Comparison of ENCODE assay signal across 8 cellular contexts in the genomic region with DNA sequence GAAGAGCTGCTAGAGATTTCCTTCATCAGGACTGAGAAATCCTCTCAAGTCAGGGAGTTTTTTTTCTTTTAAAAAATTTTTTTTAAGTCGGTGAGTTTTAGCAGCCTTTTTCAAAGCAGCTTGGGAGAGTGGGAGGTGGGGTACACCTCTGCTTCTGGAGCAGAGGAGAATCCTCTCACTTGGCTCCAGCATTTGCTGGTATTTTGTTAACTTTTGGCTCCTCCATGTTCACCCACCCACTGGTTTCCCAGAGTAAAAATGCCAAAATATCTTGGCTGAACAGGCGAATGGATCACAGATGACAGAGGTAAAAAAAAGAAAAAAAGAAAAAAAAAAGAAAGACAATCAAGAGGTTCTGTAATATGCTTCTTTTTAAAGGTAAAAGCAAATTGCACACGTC.
DNase-seq lines count a peak whose midpoint lies in the region; ATAC-seq and TF ChIP-seq lines count a peak whose summit lies in the region.
"Had no signal": no experiment of that assay in that cellular context is flagged by ENCODE, and none has a peak within 500 bp of the region (broad histone marks: within the 10 kb centered on the region; RNA-seq: fewer than 3 reads in every experiment).

No MANE protein-coding gene starts in this region.

- peak overlapping the region; percentile 77 for H3K9ac ChIP-seq in adipocyte (ENCODE audit: low read length)

- H3K9me3 ChIP-seq in adipocyte (ENCODE audit: control insufficient read depth, low read length): no peaks in the 10 kb centered on the region
- H3K9me3 ChIP-seq in right lobe of liver: no peaks in the 10 kb centered on the region
- no peaks in the 10 kb centered on the region for H3K9me3 ChIP-seq in ovary

- no peak for ATAC-seq in right lobe of liver
- no peak for ATAC-seq in stimulated activated memory B cell treated with anti-CD40 and anti-IgM and Interleukin-4, amounts not matched to agents 10 μg/mL and 1 μg/mL and 100 μg/mL, for 72 hours
- no peak for ATAC-seq in GM18873 (IDR thresholded peaks at IDR 0.05; ENCODE audit: low FRiP score, unreplicated experiment)

- H3K4me3 ChIP-seq in HL-60 (replicated peaks; ENCODE audit: insufficient read depth, low read length) (no peak overlapping the region), adipocyte (ENCODE audit: low read length) (peak overlapping the region; percentile 73), right lobe of liver (no peak overlapping the region), ovary (no peak overlapping the region)

- WGBS in right lobe of liver (ENCODE audit: insufficient coverage, low coverage, low lambda C conversion rate, missing lambda C conversion rate): 59% methylated on average over 3 of the region's 3 CpGs
- WGBS in ovary, 3 donors: 0 to 4% (median 3%) methylated on average over 3 of the region's 3 CpGs

- H3K4me1 Mint-ChIP-seq in stimulated activated memory B cell treated with anti-CD40 and anti-IgM and Interleukin-4, amounts not matched to agents 10 μg/mL and 1 μg/mL and 100 μg/mL, for 72 hours: peaks cover 73% of the 10 kb centered on the region

- no peaks in the 10 kb centered on the region for H3K9me3 Mint-ChIP-seq in stimulated activated memory B cell treated with anti-CD40 and anti-IgM and Interleukin-4, amounts not matched to agents 10 μg/mL and 1 μg/mL and 100 μg/mL, for 72 hours

- H3K4me3 Mint-ChIP-seq in stimulated activated memory B cell treated with anti-CD40 and anti-IgM and Interleukin-4, amounts not matched to agents 10 μg/mL and 1 μg/mL and 100 μg/mL, for 72 hours: peak overlapping the region; percentile 49

- no peak for TF ChIP-seq EP300 in ovary (IDR thresholded peaks at IDR 0.05)

- no peak for TF ChIP-seq CTCF in HL-60 (IDR thresholded peaks at IDR 0.05; ENCODE audit: insufficient read depth, low read length)
- no peak for TF ChIP-seq CTCF in right lobe of liver (IDR thresholded peaks at IDR 0.05)
- no peak for TF ChIP-seq CTCF in ovary (IDR thresholded peaks at IDR 0.05)

- H3K27me3 Mint-ChIP-seq in stimulated activated memory B cell treated with anti-CD40 and anti-IgM and Interleukin-4, amounts not matched to agents 10 μg/mL and 1 μg/mL and 100 μg/mL, for 72 hours: no peaks in the 10 kb centered on the region

- H3K36me3 Mint-ChIP-seq in stimulated activated memory B cell treated with anti-CD40 and anti-IgM and Interleukin-4, amounts not matched to agents 10 μg/mL and 1 μg/mL and 100 μg/mL, for 72 hours: no peaks in the 10 kb centered on the region

- H3K27ac ChIP-seq in HL-60 (replicated peaks) (peak overlapping the region; percentile 89), right lobe of liver (peak overlapping the region; percentile 47 to 59 (median 59)), ovary (peak overlapping the region in 1 of 2 donors; percentile 62)

- H3K27me3 ChIP-seq in HL-60 (ENCODE audit: insufficient read depth, poor library complexity, severe bottlenecking) (no peaks in the 10 kb centered on the region), adipocyte (replicated peaks; ENCODE audit: control insufficient read depth, insufficient read depth, low read length) (no peaks in the 10 kb centered on the region), right lobe of liver (no peaks in the 10 kb centered on the region), ovary (no peaks in the 10 kb centered on the region)

- H3K27ac Mint-ChIP-seq in stimulated activated memory B cell treated with anti-CD40 and anti-IgM and Interleukin-4, amounts not matched to agents 10 μg/mL and 1 μg/mL and 100 μg/mL, for 72 hours: peak overlapping the region; percentile 93

- H3K36me3 ChIP-seq in adipocyte (ENCODE audit: control insufficient read depth, insufficient read depth, low read length, severe bottlenecking) (no peaks in the 10 kb centered on the region), right lobe of liver (no peaks in the 10 kb centered on the region), ovary (no peaks in the 10 kb centered on the region)

- peaks cover 51% of the 10 kb centered on the region for H3K4me1 ChIP-seq in adipocyte (ENCODE audit: control insufficient read depth, insufficient read depth, low read length)
- H3K4me1 ChIP-seq in right lobe of liver: peaks cover 0 to 4% (median 0%) of the 10 kb centered on the region in 4 donors
- peaks cover 24% of the 10 kb centered on the region for H3K4me1 ChIP-seq in ovary (ENCODE audit: insufficient read depth)

- no peak for TF ChIP-seq POLR2A in right lobe of liver (IDR thresholded peaks at IDR 0.05)
- no peak for TF ChIP-seq POLR2A in ovary (IDR thresholded peaks at IDR 0.05)

- intact Hi-C loops in right lobe of liver (cut with DNase I) (no loop called here), ovary (cut with DNase I) (loop anchor here in 1 of 4 donors (10.0 kb wide), 1 partner anchor 65 kb away; the partner anchor contains the start of gene GAB2)

- DNase-seq in HL-60 (ENCODE audit: low read depth in 1 of 2, low spot score in 1 of 2): no peak
- DNase-seq in adipocyte (ENCODE audit: low read depth): no peak
- DNase-seq in right lobe of liver: no peak
- DNase-seq in effector CD4-positive, alpha-beta T cell: no peak
- no peak for DNase-seq in ovary
- DNase-seq: NCI-H2171 treated with DMSO at 0.1 percent for 48 hours had no signal
